In the genomic region with DNA sequence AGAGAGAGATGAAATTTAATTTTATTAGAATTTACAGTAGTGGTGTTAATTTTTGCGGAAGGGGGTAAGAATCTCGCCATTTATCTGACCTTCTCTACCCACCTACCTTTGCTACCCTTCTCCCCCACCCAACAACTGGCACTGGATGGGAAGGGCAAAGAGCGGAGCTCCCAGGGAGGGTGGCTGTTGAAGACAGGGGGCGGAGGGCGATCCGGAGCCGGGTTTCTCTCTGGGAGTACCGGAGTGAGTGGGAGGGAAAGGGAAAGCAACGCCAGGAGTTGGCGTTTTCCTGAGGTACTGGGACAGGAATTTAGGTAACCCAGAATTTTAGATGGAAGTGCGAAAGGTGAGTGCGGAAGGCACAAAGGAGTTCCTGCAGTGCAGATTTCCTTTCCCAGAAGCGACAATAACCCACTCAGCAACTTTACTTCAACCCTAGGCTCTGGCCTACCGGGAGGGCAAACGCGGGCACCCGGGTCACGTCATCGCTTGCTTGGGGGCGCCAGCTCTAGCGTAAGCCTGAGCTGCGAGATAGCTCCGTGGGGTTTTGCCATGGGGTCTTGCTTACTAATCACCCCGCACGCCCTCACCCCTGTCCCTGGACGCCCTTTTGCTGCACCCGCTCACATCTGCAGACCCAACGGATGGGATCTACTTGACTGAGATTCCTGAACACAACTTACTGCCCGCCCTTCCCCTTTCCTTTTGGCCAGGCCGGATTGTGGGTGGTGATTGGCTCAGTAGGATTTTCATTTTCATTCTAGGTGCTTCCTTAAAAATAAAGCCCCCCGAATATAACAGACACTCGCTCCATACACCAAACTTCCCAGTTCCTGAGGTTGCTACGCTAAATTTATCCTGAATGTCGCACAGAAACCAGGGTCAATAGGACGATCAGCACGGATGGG, we compare ENCODE assay signal across 2 cellular contexts.
TF ChIP-seq lines count a peak whose summit lies in the region.

No MANE protein-coding gene starts in this region.

TF ChIP-seq in H1, 55 proteins besides CTCF, POLR2A, EP300 and RAD21 (continued from another document):
- TF ChIP-seq YY1 (IDR thresholded peaks at IDR 0.05; ENCODE audit: low read depth, low read length), result no peak
- no peak for TF ChIP-seq MAFK (IDR thresholded peaks at IDR 0.05; ENCODE audit: low read depth, low read length)
- no peak for TF ChIP-seq CHD2 (IDR thresholded peaks at IDR 0.05; ENCODE audit: low read length)
- TF ChIP-seq RXRA (IDR thresholded peaks at IDR 0.05; ENCODE audit: insufficient read depth, low read depth, low read length), result no peak
- no peak for TF ChIP-seq HDAC6 (IDR thresholded peaks at IDR 0.05; ENCODE audit: low read depth, low read length)
- no peak for TF ChIP-seq SP4 (IDR thresholded peaks at IDR 0.05; ENCODE audit: low read length)
- TF ChIP-seq GABPA (IDR thresholded peaks at IDR 0.05; ENCODE audit: borderline replicate concordance, insufficient read depth, low read length), result 0 out of 2 replicates have a peak, but pooled peaks have one; percentile 12
- TF ChIP-seq BRCA1 (IDR thresholded peaks at IDR 0.05; ENCODE audit: low read depth, low read length), result no peak
- TF ChIP-seq TCF12 (IDR thresholded peaks at IDR 0.05; ENCODE audit: low read depth, low read length), result no peak
- TF ChIP-seq SRF (IDR thresholded peaks at IDR 0.05; ENCODE audit: low read depth, low read length), result no peak
- no peak for TF ChIP-seq CBX5 (IDR thresholded peaks at IDR 0.05; ENCODE audit: low read depth, low read length)
- TF ChIP-seq KDM5A (IDR thresholded peaks at IDR 0.05; ENCODE audit: low read length), result no peak
- TF ChIP-seq SP2 (IDR thresholded peaks at IDR 0.05; ENCODE audit: low read length), result no peak
- TF ChIP-seq SIX5 (IDR thresholded peaks at IDR 0.05; ENCODE audit: low read depth, low read length), result no peak
- TF ChIP-seq PHF8 (conservative IDR thresholded peaks at IDR 0.05; ENCODE audit: low read depth, low read length), result no peak
- TF ChIP-seq TEAD4 (IDR thresholded peaks at IDR 0.05; ENCODE audit: low read depth, low read length), result no peak
- TF ChIP-seq SUZ12 (IDR thresholded peaks at IDR 0.05; ENCODE audit: low read length), result peak; percentile 38; the same call in 1 of the 2 replicates
- TF ChIP-seq, protein P1, sequence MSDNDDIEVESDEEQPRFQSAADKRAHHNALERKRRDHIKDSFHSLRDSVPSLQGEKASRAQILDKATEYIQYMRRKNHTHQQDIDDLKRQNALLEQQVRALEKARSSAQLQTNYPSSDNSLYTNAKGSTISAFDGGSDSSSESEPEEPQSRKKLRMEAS (IDR thresholded peaks at IDR 0.05), result no peak
- TF ChIP-seq KDM4A (IDR thresholded peaks at IDR 0.05; ENCODE audit: low read depth, low read length, severe bottlenecking), result peak; percentile 19
- TF ChIP-seq BCL11A (IDR thresholded peaks at IDR 0.05; ENCODE audit: low read depth in 2 of 2, low read length in 2 of 2), result no peak
- TF ChIP-seq HDAC2 (IDR thresholded peaks at IDR 0.05; ENCODE audit: borderline replicate concordance in 1 of 2, low read depth in 2 of 2, low read length in 2 of 2), result no peak
- no peak for TF ChIP-seq TBP (IDR thresholded peaks at IDR 0.05; ENCODE audit: low read depth, low read length)
- TF ChIP-seq CHD1 (IDR thresholded peaks at IDR 0.05; ENCODE audit: low read depth, low read length), result no peak
- no peak for TF ChIP-seq CEBPB (IDR thresholded peaks at IDR 0.05; ENCODE audit: low read depth, low read length)
- TF ChIP-seq EZH2 (IDR thresholded peaks at IDR 0.05; ENCODE audit: low read depth, low read length, severe bottlenecking), result no peak
- TF ChIP-seq ZNF274 (IDR thresholded peaks at IDR 0.05; ENCODE audit: borderline replicate concordance, extremely low read depth, low read length), result no peak
- peak; percentile 71 for TF ChIP-seq CTBP2 (IDR thresholded peaks at IDR 0.05; ENCODE audit: borderline replicate concordance, insufficient read depth, insufficient read length, low read length)

TF ChIP-seq in neural cell, 6 proteins besides CTCF, POLR2A, EP300 and RAD21:
- TF ChIP-seq, protein P2, sequence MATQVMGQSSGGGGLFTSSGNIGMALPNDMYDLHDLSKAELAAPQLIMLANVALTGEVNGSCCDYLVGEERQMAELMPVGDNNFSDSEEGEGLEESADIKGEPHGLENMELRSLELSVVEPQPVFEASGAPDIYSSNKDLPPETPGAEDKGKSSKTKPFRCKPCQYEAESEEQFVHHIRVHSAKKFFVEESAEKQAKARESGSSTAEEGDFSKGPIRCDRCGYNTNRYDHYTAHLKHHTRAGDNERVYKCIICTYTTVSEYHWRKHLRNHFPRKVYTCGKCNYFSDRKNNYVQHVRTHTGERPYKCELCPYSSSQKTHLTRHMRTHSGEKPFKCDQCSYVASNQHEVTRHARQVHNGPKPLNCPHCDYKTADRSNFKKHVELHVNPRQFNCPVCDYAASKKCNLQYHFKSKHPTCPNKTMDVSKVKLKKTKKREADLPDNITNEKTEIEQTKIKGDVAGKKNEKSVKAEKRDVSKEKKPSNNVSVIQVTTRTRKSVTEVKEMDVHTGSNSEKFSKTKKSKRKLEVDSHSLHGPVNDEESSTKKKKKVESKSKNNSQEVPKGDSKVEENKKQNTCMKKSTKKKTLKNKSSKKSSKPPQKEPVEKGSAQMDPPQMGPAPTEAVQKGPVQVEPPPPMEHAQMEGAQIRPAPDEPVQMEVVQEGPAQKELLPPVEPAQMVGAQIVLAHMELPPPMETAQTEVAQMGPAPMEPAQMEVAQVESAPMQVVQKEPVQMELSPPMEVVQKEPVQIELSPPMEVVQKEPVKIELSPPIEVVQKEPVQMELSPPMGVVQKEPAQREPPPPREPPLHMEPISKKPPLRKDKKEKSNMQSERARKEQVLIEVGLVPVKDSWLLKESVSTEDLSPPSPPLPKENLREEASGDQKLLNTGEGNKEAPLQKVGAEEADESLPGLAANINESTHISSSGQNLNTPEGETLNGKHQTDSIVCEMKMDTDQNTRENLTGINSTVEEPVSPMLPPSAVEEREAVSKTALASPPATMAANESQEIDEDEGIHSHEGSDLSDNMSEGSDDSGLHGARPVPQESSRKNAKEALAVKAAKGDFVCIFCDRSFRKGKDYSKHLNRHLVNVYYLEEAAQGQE (IDR thresholded peaks at IDR 0.05; ENCODE audit: borderline replicate concordance), result no peak
- peak; percentile 35 for TF ChIP-seq EZH2 (IDR thresholded peaks at IDR 0.05; ENCODE audit: borderline replicate concordance, insufficient read depth, low read length, poor library complexity, severe bottlenecking)
